Comparison of ENCODE assay signal across 1 cellular context in the genomic region with DNA sequence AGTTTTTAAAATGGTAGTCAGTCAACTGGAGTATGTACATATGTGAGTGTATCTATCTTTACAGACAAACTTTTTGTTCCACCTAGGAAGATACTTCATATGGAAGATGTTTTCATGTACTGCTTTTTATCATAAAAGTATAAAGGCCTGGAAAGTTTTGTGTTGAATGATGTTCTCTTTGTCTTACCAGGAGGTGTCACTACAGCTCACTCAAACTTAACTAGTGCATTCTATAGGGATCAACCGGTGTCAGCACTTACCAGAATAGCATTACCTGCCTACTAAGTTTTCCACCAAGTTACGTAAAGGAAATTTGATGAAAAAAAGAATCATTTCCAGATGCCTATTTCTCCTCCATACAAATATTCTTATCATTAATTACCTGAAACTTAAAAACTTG.
TF ChIP-seq lines count a peak whose summit lies in the region.

No MANE protein-coding gene starts in this region.

TF ChIP-seq in WTC11, 78 proteins besides CTCF, POLR2A, EP300 and RAD21 (continued from another document):
- TF ChIP-seq, protein P1, sequence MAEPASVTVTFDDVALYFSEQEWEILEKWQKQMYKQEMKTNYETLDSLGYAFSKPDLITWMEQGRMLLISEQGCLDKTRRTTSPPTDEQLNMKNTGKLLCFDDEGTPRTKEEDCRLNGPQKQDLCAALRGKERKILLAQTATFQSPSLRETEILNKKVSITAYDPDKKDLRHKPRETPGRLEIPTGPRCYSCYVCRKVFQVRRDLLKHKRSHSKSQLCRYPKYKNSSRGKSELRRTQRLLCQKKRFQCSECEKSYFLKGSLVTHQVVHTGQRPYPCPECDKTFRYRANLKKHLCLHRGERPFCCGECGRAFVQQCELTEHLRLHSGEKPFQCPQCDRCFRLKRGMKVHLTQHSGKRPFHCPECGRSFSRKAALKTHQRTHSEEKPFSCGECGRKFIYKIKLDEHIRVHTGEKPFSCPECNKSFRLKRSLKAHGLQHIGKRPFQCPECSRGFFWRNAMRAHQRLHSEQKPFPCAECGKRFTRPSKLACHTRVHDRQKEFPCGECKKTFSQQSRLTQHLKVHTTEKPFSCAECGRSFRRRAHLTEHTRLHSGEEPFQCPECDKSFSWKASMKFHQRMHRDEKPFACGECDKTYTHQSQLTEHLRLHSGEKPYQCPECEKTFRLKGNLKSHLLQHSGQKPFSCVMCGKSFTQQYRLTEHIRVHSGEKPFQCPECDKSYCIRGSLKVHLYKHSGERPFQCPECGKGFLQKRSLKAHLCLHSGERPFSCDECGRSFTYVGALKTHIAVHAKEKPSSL (CRISPR knock-in tag; conservative IDR thresholded peaks at IDR 0.05): no peak
- no peak for TF ChIP-seq AR (CRISPR knock-in tag; IDR thresholded peaks at IDR 0.05)
- TF ChIP-seq, protein P2, sequence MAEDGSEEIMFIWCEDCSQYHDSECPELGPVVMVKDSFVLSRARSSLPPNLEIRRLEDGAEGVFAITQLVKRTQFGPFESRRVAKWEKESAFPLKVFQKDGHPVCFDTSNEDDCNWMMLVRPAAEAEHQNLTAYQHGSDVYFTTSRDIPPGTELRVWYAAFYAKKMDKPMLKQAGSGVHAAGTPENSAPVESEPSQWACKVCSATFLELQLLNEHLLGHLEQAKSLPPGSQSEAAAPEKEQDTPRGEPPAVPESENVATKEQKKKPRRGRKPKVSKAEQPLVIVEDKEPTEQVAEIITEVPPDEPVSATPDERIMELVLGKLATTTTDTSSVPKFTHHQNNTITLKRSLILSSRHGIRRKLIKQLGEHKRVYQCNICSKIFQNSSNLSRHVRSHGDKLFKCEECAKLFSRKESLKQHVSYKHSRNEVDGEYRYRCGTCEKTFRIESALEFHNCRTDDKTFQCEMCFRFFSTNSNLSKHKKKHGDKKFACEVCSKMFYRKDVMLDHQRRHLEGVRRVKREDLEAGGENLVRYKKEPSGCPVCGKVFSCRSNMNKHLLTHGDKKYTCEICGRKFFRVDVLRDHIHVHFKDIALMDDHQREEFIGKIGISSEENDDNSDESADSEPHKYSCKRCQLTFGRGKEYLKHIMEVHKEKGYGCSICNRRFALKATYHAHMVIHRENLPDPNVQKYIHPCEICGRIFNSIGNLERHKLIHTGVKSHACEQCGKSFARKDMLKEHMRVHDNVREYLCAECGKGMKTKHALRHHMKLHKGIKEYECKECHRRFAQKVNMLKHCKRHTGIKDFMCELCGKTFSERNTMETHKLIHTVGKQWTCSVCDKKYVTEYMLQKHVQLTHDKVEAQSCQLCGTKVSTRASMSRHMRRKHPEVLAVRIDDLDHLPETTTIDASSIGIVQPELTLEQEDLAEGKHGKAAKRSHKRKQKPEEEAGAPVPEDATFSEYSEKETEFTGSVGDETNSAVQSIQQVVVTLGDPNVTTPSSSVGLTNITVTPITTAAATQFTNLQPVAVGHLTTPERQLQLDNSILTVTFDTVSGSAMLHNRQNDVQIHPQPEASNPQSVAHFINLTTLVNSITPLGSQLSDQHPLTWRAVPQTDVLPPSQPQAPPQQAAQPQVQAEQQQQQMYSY (CRISPR knock-in tag; IDR thresholded peaks at IDR 0.05): no peak
- no peak for TF ChIP-seq FOXJ3 (CRISPR knock-in tag; IDR thresholded peaks at IDR 0.05; ENCODE audit: borderline replicate concordance)
- TF ChIP-seq AFF4 (CRISPR knock-in tag; IDR thresholded peaks at IDR 0.05; ENCODE audit: borderline replicate concordance): no peak
